9 cellular contexts compared by ENCODE assay signal in the genomic region with DNA sequence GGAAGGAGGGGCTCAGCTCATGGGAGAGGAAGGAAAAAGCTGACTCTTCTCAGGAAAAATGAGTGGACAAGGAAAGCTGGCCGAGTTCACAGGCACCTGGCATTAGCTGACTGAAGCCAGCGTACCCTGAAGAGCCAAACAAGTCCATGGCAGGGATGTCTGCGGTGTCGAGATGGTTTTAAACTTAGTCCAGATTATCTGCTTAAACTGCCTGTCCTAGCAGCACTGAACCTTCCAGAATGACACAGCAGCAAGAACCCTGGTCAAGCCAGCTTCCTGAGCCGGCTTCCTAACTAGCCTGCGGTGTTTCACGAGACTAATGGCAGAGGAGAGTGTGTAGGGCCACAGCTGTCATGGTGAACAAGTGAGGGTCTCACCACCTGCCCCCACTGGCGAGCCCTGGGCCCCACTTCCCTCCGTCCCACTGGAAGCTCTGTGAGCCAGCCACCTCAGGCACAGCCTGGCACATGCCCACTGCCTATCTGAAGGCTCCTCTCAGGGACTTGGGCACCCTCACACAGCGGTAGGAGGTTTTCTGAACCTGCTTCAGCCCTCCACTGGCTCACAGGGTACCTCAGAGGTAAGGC. TPM values are rescaled to one million over a fixed set of nuclear protein-coding genes. Genes with fewer than 3 reads are reported as not detected.
A peak's percentile ranks its signal among the peaks of the same experiment; 100 is the strongest.
DNase-seq lines count a peak whose midpoint lies in the region; FAIRE-seq and TF ChIP-seq lines count a peak whose summit lies in the region.
"Had no signal": no experiment of that assay in that cellular context is flagged by ENCODE, and none has a peak within 500 bp of the region (broad histone marks: within the 10 kb centered on the region; RNA-seq: fewer than 3 reads in every experiment).

No MANE protein-coding gene starts in this region.

- H3K27ac Mint-ChIP-seq in glutamatergic neuron (ENCODE audit: unreplicated experiment), result peak overlapping the region; percentile 33

- H3K79me2 ChIP-seq in ACC112 (ENCODE audit: control insufficient read depth, insufficient read depth, low read length, unreplicated experiment), result no peaks in the 10 kb centered on the region
- peaks cover 4% of the 10 kb centered on the region for H3K79me2 ChIP-seq in trophoblast cell (ENCODE audit: control insufficient read depth, insufficient read depth, low read length, poor library complexity)

- H2BK120ac ChIP-seq in trophoblast cell (ENCODE audit: insufficient read depth, low read length, poor library complexity), result peak overlapping the region; percentile 91

- peak overlapping the region; percentile 12 for H4K12ac ChIP-seq in trophoblast cell (ENCODE audit: low read depth, low read length)

- H3K27me3 Mint-ChIP-seq in glutamatergic neuron (ENCODE audit: unreplicated experiment), result peaks cover 4% of the 10 kb centered on the region

- FAIRE-seq in H54 (lab: Jason Lieb, UNC) (no peak), D721Med (lab: Jason Lieb, UNC) (no peak)

- H3K9me3 Mint-ChIP-seq in glutamatergic neuron (ENCODE audit: unreplicated experiment), result peaks cover 4% of the 10 kb centered on the region

- H2BK5ac ChIP-seq in trophoblast cell (ENCODE audit: low read depth, low read length, poor library complexity), result peak overlapping the region; percentile 83

- no peaks in the 10 kb centered on the region for H3K9me3 ChIP-seq in trophoblast cell (ENCODE audit: insufficient read depth, low read depth, low read length)

- no peak overlapping the region for H3K4me3 Mint-ChIP-seq in glutamatergic neuron (ENCODE audit: unreplicated experiment)

- H3K4me1 Mint-ChIP-seq in glutamatergic neuron (ENCODE audit: low read depth, unreplicated experiment), result peaks cover 31% of the 10 kb centered on the region

- peak overlapping the region; percentile 83 for H4K8ac ChIP-seq in trophoblast cell (ENCODE audit: low read depth, low read length)

- DNase-seq in UCSD-AML1 (lab: John Stamatoyannopoulos, UW; ENCODE audit: unreplicated experiment) (peak; percentile 59), glutamatergic neuron (no peak), trophoblast cell (peak; percentile 48 to 50), activated gamma-delta T cell treated with Interleukin-2 at 50 U/mL for 16 hours (no peak), H54 (ENCODE audit: insufficient read length, low spot score) (no peak), D721Med (ENCODE audit: insufficient read length, low spot score) (no peak)
- no peak for DNase-seq in activated naive CD4-positive, alpha-beta T cell treated with Interleukin-2 at 50 U/mL for 16 hours

- H3K27me3 ChIP-seq in ACC112 (ENCODE audit: insufficient read depth, low read length) (no peaks in the 10 kb centered on the region), trophoblast cell (ENCODE audit: insufficient read depth, low read length) (no peaks in the 10 kb centered on the region)

- H2BK12ac ChIP-seq in trophoblast cell (ENCODE audit: low read length), result peak overlapping the region; percentile 95

- H3K14ac ChIP-seq in trophoblast cell (ENCODE audit: low read length), result peak overlapping the region; percentile 65

- no CpG with 5 or more reads among the region's 10 CpGs for WGBS in trophoblast cell (ENCODE audit: extremely low coverage, insufficient coverage, insufficient read length)

- H2AFZ ChIP-seq in ACC112 (ENCODE audit: low read length, unreplicated experiment) (no peak overlapping the region), trophoblast cell (ENCODE audit: insufficient read depth, low read length, poor library complexity) (peak overlapping the region; percentile 74)

- no peak for TF ChIP-seq POLR2A in H54 (IDR thresholded peaks at IDR 0.05; ENCODE audit: low read depth, low read length)

- H3K36me3 ChIP-seq in ACC112 (ENCODE audit: insufficient read depth, low read length) (peaks cover 4% of the 10 kb centered on the region; the same call in 1 of the 2 replicates), trophoblast cell (ENCODE audit: control insufficient read depth in 1 of 2, insufficient read depth in 2 of 2, low read length in 2 of 2) (no peaks in the 10 kb centered on the region)

- no peak for TF ChIP-seq CTCF in glutamatergic neuron (IDR thresholded peaks at IDR 0.05; ENCODE audit: partially characterized antibody, unreplicated experiment)
- no peak for TF ChIP-seq CTCF in D721Med (IDR thresholded peaks at IDR 0.05; ENCODE audit: insufficient read depth, missing control alignments)

- no peak overlapping the region for H3K23ac ChIP-seq in trophoblast cell (ENCODE audit: low read length)

- H3K36me3 Mint-ChIP-seq in glutamatergic neuron (ENCODE audit: unreplicated experiment), result peaks cover 6% of the 10 kb centered on the region

- no peak overlapping the region for H3K4me3 ChIP-seq in ACC112 (ENCODE audit: low read depth, low read length)
- H3K4me3 ChIP-seq in trophoblast cell (ENCODE audit: low read depth, low read length), result no peak overlapping the region

- H3K18ac ChIP-seq in trophoblast cell (ENCODE audit: low read length), result peak overlapping the region; percentile 76

- peaks cover 39% of the 10 kb centered on the region for H3K4me1 ChIP-seq in ACC112 (ENCODE audit: control insufficient read depth, insufficient read depth, low read length, unreplicated experiment)
- peaks cover 48% of the 10 kb centered on the region in 2 experiments for H3K4me1 ChIP-seq in trophoblast cell (ENCODE audit: control insufficient read depth in 1 of 2, insufficient read depth in 2 of 2, low read length in 2 of 2)

- H3K4ac ChIP-seq in trophoblast cell (ENCODE audit: low read depth, low read length), result peak overlapping the region; percentile 65

- peak overlapping the region; percentile 91 for H4K91ac ChIP-seq in trophoblast cell (ENCODE audit: low read depth, low read length)

- H3K27ac ChIP-seq in ACC112 (ENCODE audit: low read depth, low read length), result peak overlapping the region; percentile 93
- H3K27ac ChIP-seq in trophoblast cell (ENCODE audit: low read depth, low read length), result peak overlapping the region; percentile 85
- H3K27ac ChIP-seq: KMS-11 had no signal

- peaks cover 35% of the 10 kb centered on the region for H3K79me1 ChIP-seq in trophoblast cell (ENCODE audit: low read length)

- peak overlapping the region; percentile 40 for H3K4me2 ChIP-seq in trophoblast cell (ENCODE audit: low read length)
- H3K4me2 ChIP-seq: KMS-11 had no signal

- peak overlapping the region; percentile 97 for H2AK5ac ChIP-seq in trophoblast cell (ENCODE audit: low read length)

- H3K9ac ChIP-seq in trophoblast cell (ENCODE audit: low read length), result no peak overlapping the region
- H3K9ac ChIP-seq: KMS-11 had no signal

RNA-seq across cellular contexts. Expression of gene MTSS2, which starts 28.8 kb away (rescaled TPM):
- 36.2 TPM for total RNA-seq in glutamatergic neuron (ENCODE audit: unreplicated experiment)
- polyA plus RNA-seq in trophoblast cell (2013), result 164 and 171 TPM in 2 replicates

Comparison
In these comparisons a context has a peak if more than half of its experiments do, and no peak if none do; other contexts are left out.
1. DNase-seq: peak in UCSD-AML1 (single experiment) and trophoblast cell (2 of 2); none in glutamatergic neuron (single experiment), activated naive CD4-positive, alpha-beta T cell treated with Interleukin-2 at 50 U/mL for 16 hours (single experiment), activated gamma-delta T cell treated with Interleukin-2 at 50 U/mL for 16 hours (single experiment), H54 (single experiment) and D721Med (single experiment).